Comparison of ENCODE assay signal across 10 cellular contexts in genomic region chr10:79434816-79435215, GRCh38. TPM values are rescaled to one million over a fixed set of nuclear protein-coding genes. Genes with fewer than 3 reads are reported as not detected.
A peak's percentile ranks its signal among the peaks of the same experiment; 100 is the strongest.
DNase-seq lines count a peak whose midpoint lies in the region; ATAC-seq and TF ChIP-seq lines count a peak whose summit lies in the region.
"Had no signal": no experiment of that assay in that cellular context is flagged by ENCODE, and none has a peak within 500 bp of the region (broad histone marks: within the 10 kb centered on the region; RNA-seq: fewer than 3 reads in every experiment).

No MANE protein-coding gene starts in this region.

- H3K36me3 Mint-ChIP-seq in brain, result no peaks in the 10 kb centered on the region
- no peaks in the 10 kb centered on the region for H3K36me3 Mint-ChIP-seq in CD4-positive, alpha-beta memory T cell

- POLR2A ChIA-PET in CD4-positive, alpha-beta memory T cell (lab: Charles Lee; ENCODE audit: partially characterized antibody), result no interaction called here

- peaks cover 70% of the 10 kb centered on the region for H3K4me1 Mint-ChIP-seq in brain
- no peaks in the 10 kb centered on the region for H3K4me1 Mint-ChIP-seq in CD4-positive, alpha-beta memory T cell

- H3K27me3 ChIP-seq in subcutaneous abdominal adipose tissue (ENCODE audit: control insufficient read depth in 5 of 5, insufficient read depth in 4 of 5, low read length in 5 of 5) (no peaks in the 10 kb centered on the region), foreskin keratinocyte (peaks cover 13% of the 10 kb centered on the region)
- H3K27me3 ChIP-seq in CD4-positive, alpha-beta memory T cell (ENCODE audit: insufficient read depth, low read length), result no peaks in the 10 kb centered on the region

- peak overlapping the region; percentile 15 for H3K4me3 ChIP-seq in HFF-Myc (replicated peaks; ENCODE audit: low read depth, low read length)
- peak overlapping the region in 3 of 5 donors; percentile 5 to 37 (median 13) for H3K4me3 ChIP-seq in subcutaneous abdominal adipose tissue (ENCODE audit: low read depth in 1 of 5, low read length in 5 of 5)
- H3K4me3 ChIP-seq in CD4-positive, alpha-beta memory T cell (ENCODE audit: low read length in 2 of 2), result no peak overlapping the region

- peak overlapping the region; percentile 99 for H3K27ac ChIP-seq in subcutaneous abdominal adipose tissue (ENCODE audit: low read depth, low read length)
- H3K27ac ChIP-seq in CD4-positive, alpha-beta memory T cell (ENCODE audit: low read depth, low read length), result no peak overlapping the region
- H3K27ac ChIP-seq in foreskin keratinocyte, result no peak overlapping the region
- H3K27ac ChIP-seq: VCaP had no signal

- H3K9me3 Mint-ChIP-seq in brain, result no peaks in the 10 kb centered on the region
- no peaks in the 10 kb centered on the region for H3K9me3 Mint-ChIP-seq in CD4-positive, alpha-beta memory T cell

- H3K27ac Mint-ChIP-seq in brain, result peak overlapping the region in 4 of 5 experiments; percentile 60 to 92 (median 85)
- H3K27ac Mint-ChIP-seq in CD4-positive, alpha-beta memory T cell, result no peak overlapping the region

- H3K4me3 Mint-ChIP-seq in brain, result peak overlapping the region in 2 of 5 experiments; percentile 20 to 46
- H3K4me3 Mint-ChIP-seq in CD4-positive, alpha-beta memory T cell, result no peak overlapping the region

- peaks cover 0 to 62% (median 45%) of the 10 kb centered on the region in 5 donors for H3K36me3 ChIP-seq in subcutaneous abdominal adipose tissue (ENCODE audit: control insufficient read depth in 5 of 5, insufficient read depth in 5 of 5, low read length in 5 of 5)
- no peaks in the 10 kb centered on the region for H3K36me3 ChIP-seq in CD4-positive, alpha-beta memory T cell (ENCODE audit: insufficient read depth, low read length)

- no peaks in the 10 kb centered on the region for H3K9me3 ChIP-seq in subcutaneous abdominal adipose tissue (ENCODE audit: control insufficient read depth in 5 of 5, low read length in 5 of 5)
- H3K9me3 ChIP-seq in CD4-positive, alpha-beta memory T cell (ENCODE audit: control insufficient read depth in 1 of 2, low read length in 2 of 2), result no peaks in the 10 kb centered on the region

- peak overlapping the region in 4 of 5 donors; percentile 68 to 82 (median 74) for H3K9ac ChIP-seq in subcutaneous abdominal adipose tissue (ENCODE audit: low read length in 5 of 5)

- peaks cover 4% of the 10 kb centered on the region for H3K27me3 Mint-ChIP-seq in brain
- no peaks in the 10 kb centered on the region for H3K27me3 Mint-ChIP-seq in CD4-positive, alpha-beta memory T cell

- CTCF ChIA-PET in CD4-positive, alpha-beta memory T cell (lab: Charles Lee; ENCODE audit: partially characterized antibody), result interaction anchor here (1.0 kb wide), 1 partner anchor 33 kb away, joined by 3 read pairs; no protein-coding TSS in a partner anchor

- intact Hi-C loops in CD4-positive, alpha-beta memory T cell (cut with micrococcal nuclease), result no loop called here

- no peak for ATAC-seq in foreskin keratinocyte
- ATAC-seq in GM21825 (IDR thresholded peaks at IDR 0.05; ENCODE audit: unreplicated experiment), result no peak

- H3K4me1 ChIP-seq in subcutaneous abdominal adipose tissue (ENCODE audit: control insufficient read depth in 5 of 5, insufficient read depth in 5 of 5, low read length in 5 of 5) (peaks cover 37 to 93% (median 88%) of the 10 kb centered on the region in 5 donors), foreskin keratinocyte (peaks cover 7% of the 10 kb centered on the region)
- H3K4me1 ChIP-seq in CD4-positive, alpha-beta memory T cell (ENCODE audit: insufficient read depth, low read length), result no peaks in the 10 kb centered on the region

- TF ChIP-seq CTCF in HFF-Myc (IDR thresholded peaks at IDR 0.05; ENCODE audit: low read depth, low read length, missing control alignments) (no peak), brain (conservative IDR thresholded peaks at IDR 0.05) (no peak), foreskin keratinocyte (conservative IDR thresholded peaks at IDR 0.05) (no peak)

- DNase-seq in HFF-Myc (ENCODE audit: extremely low read depth, low read depth) (no peak), iris pigment epithelial cell (ENCODE audit: low read depth) (peak; percentile 92), foreskin keratinocyte (no peak)
- DNase-seq in CD4-positive, alpha-beta memory T cell, result no peak
- no peak for DNase-seq in stimulated activated CD4-positive, alpha-beta T cell treated with anti-CD3 and anti-CD28 coated beads, Interleukin-2, amount 100 ng/mL, for 24 hours
- DNase-seq: NCI-H526 had no signal

RNA-seq across cellular contexts. Expression of gene ZCCHC24, which starts 10.6 kb away (rescaled TPM):
- 38.1 TPM for polyA plus RNA-seq in brain (ENCODE audit: insufficient read depth, low read depth, low replicate concordance)
- total RNA-seq in CD4-positive, alpha-beta memory T cell, result 1 to 10 TPM; 1.7 to 1.9 TPM
- polyA plus RNA-seq in CD4-positive, alpha-beta memory T cell, result under 1 TPM; 0.30 to 0.79 TPM
- total RNA-seq in foreskin keratinocyte, result 0.67 and 1.2 TPM in 2 replicates
- polyA plus RNA-seq in foreskin keratinocyte, result 0.33 and 0.49 TPM in 2 replicates

Comparison
In these comparisons a context has a peak if more than half of its experiments do, and no peak if none do; other contexts are left out.
1. H3K4me3 ChIP-seq: peak in HFF-Myc (single experiment) and subcutaneous abdominal adipose tissue (3 of 5); none in CD4-positive, alpha-beta memory T cell (0 of 2).
2. H3K27ac Mint-ChIP-seq: peak in brain (4 of 5); none in CD4-positive, alpha-beta memory T cell (0 of 7).
3. RNA of gene ZCCHC24, which starts 10.6 kb away (polyA plus RNA-seq): 38.1 TPM in brain (single experiment); 0.30 to 0.79 TPM in CD4-positive, alpha-beta memory T cell and 0.33 to 0.49 TPM in foreskin keratinocyte; every median in the first group is over 10 times any median in the second.